ENCODE assay signal across 8 cellular contexts in the genomic region with DNA sequence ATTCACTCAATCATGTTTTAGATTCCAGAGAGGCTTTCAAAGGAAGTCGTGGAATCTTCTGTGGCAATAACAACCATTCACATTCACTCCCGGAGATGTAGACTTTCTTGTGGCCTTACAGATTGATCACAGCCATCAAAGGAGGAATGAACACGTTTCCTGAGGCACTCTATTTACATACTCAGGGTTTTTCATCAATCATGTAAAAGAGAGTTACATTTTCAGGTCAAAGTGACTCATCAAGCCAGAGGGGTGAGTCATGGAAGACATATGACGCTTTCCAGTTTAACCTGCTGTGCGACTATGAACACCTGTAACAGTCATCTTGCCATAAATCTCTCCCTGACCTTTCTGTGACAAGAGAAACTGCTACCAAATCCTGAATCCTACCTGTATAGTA. TPM values are rescaled to one million over a fixed set of nuclear protein-coding genes. Genes with fewer than 3 reads are reported as not detected.
DNase-seq lines count a peak whose midpoint lies in the region; ATAC-seq and TF ChIP-seq lines count a peak whose summit lies in the region.

No MANE protein-coding gene starts in this region.

- H3K4me1 ChIP-seq in breast epithelium (no peaks in the 10 kb centered on the region), tibial artery (peaks cover 0 to 5% (median 0%) of the 10 kb centered on the region in 4 donors)

- intact Hi-C loops in breast epithelium (cut with DNase I; ENCODE audit: low total_unique reads) = no loop called here
- intact Hi-C loops in tibial artery (cut with DNase I; ENCODE audit: low total_unique reads) = no loop called here

- DNase-seq in GM04503 (ENCODE audit: low read depth) (peak; percentile 64), NCI-H69 (lab: John Stamatoyannopoulos, UW) (peak; percentile 95), breast epithelium (ENCODE audit: low spot score in 2 of 2) (peak in 1 of 2 donors; percentile 50), tibial artery (no peak), NCI-H524 (lab: John Stamatoyannopoulos, UW) (no peak), NCI-H526 (lab: John Stamatoyannopoulos, UW) (no peak)
- peak in 3 of 4 experiments; percentile 12 to 17 (median 17) for DNase-seq in stimulated activated CD4-positive, alpha-beta T cell treated with anti-CD3 and anti-CD28 coated beads, Interleukin-1b, Interleukin-23, amount 100 ng/mL, for 24 hours (ENCODE audit: low read depth in 4 of 4, low spot score in 1 of 4)

- ATAC-seq in HG02610 (IDR thresholded peaks at IDR 0.05; ENCODE audit: unreplicated experiment) = peak; percentile 88

- TF ChIP-seq CTCF in breast epithelium (IDR thresholded peaks at IDR 0.05) (no peak), tibial artery (IDR thresholded peaks at IDR 0.05) (no peak)

- H3K27ac ChIP-seq in breast epithelium (peak overlapping the region; percentile 39 to 74), tibial artery (no peak overlapping the region)

- no peak overlapping the region for H3K4me3 ChIP-seq in breast epithelium
- no peak overlapping the region for H3K4me3 ChIP-seq in tibial artery

- no peak for TF ChIP-seq POLR2A in breast epithelium (IDR thresholded peaks at IDR 0.05)

- H3K27me3 ChIP-seq in breast epithelium (no peaks in the 10 kb centered on the region), tibial artery (no peaks in the 10 kb centered on the region)

- H3K36me3 ChIP-seq in breast epithelium (no peaks in the 10 kb centered on the region), tibial artery (no peaks in the 10 kb centered on the region)

- H3K9me3 ChIP-seq in breast epithelium = no peaks in the 10 kb centered on the region
- H3K9me3 ChIP-seq in tibial artery = no peaks in the 10 kb centered on the region

RNA-seq across cellular contexts. Expression of gene RAD23B, which starts 39.3 kb away (rescaled TPM):
- 10 to 100 TPM; 63.6 to 70.2 (median 68.1) TPM for total RNA-seq in breast epithelium

Comparison
In these comparisons a context has a peak if more than half of its experiments do, and no peak if none do; other contexts are left out.
1. DNase-seq: peak in GM04503 (single experiment), NCI-H69 (single experiment) and stimulated activated CD4-positive, alpha-beta T cell treated with anti-CD3 and anti-CD28 coated beads, Interleukin-1b, Interleukin-23, amount 100 ng/mL, for 24 hours (3 of 4); none in tibial artery (0 of 2), NCI-H524 (0 of 2) and NCI-H526 (0 of 2).
2. H3K27ac ChIP-seq: peak in breast epithelium (2 of 2); none in tibial artery (0 of 2).